In genomic region chr4:1981251-1982055, GRCh38 we compare ENCODE assay signal across 9 cellular contexts. TPM values are rescaled to one million over a fixed set of nuclear protein-coding genes. Genes with fewer than 3 reads are reported as not detected.
A peak's percentile ranks its signal among the peaks of the same experiment; 100 is the strongest.
DNase-seq lines count a peak whose midpoint lies in the region; ATAC-seq and TF ChIP-seq lines count a peak whose summit lies in the region.
"Had no signal": no experiment of that assay in that cellular context is flagged by ENCODE, and none has a peak within 500 bp of the region (broad histone marks: within the 10 kb centered on the region; RNA-seq: fewer than 3 reads in every experiment).

No MANE protein-coding gene starts in this region.

- no peak for ATAC-seq in activated naive CD4-positive, alpha-beta T cell treated with anti-CD3 and anti-CD28 coated beads, Interleukin-2, amount 50 U/mL, for 72 hours
- ATAC-seq in stimulated activated naive B cell treated with anti-CD40 and anti-IgM and Interleukin-4, amounts not matched to agents 10 μg/mL and 1 μg/mL and 100 μg/mL, for 72 hours (replicated peaks), result no peak
- ATAC-seq in HG03460 (IDR thresholded peaks at IDR 0.05; ENCODE audit: unreplicated experiment) (no peak), GM18873 (IDR thresholded peaks at IDR 0.05; ENCODE audit: low FRiP score, unreplicated experiment) (no peak)

- no peak overlapping the region for H3K4me3 ChIP-seq in OCI-LY7 (ENCODE audit: low read depth, low read length, poor library complexity, severe bottlenecking)
- H3K4me3 ChIP-seq in testis, result no peak overlapping the region

- intact Hi-C loops in OCI-LY7 (cut with micrococcal nuclease; ENCODE audit: unreplicated experiment), result no loop called here
- intact Hi-C loops in testis (cut with DNase I; ENCODE audit: low total_unique reads), result no loop called here

- H2AFZ ChIP-seq in OCI-LY7 (ENCODE audit: low read length), result no peak overlapping the region

- no peaks in the 10 kb centered on the region for H3K27me3 Mint-ChIP-seq in stimulated activated naive B cell treated with anti-CD40 and anti-IgM and Interleukin-4, amounts not matched to agents 10 μg/mL and 1 μg/mL and 100 μg/mL, for 72 hours

- WGBS in testis, 2 donors, result 82 to 83% methylated on average over 22 of the region's 22 CpGs

- no peak for TF ChIP-seq POLR2A in testis (IDR thresholded peaks at IDR 0.05)

- H3K27ac ChIP-seq in OCI-LY7 (ENCODE audit: low read depth, low read length, poor library complexity, severe bottlenecking), result no peak overlapping the region
- peak overlapping the region; percentile 46 for H3K27ac ChIP-seq in epithelial cell of prostate
- no peak overlapping the region for H3K27ac ChIP-seq in testis

- H3K36me3 ChIP-seq in OCI-LY7 (ENCODE audit: insufficient read depth, low read length) (peaks cover 97% of the 10 kb centered on the region), testis (ENCODE audit: low read depth, missing control alignments) (no peaks in the 10 kb centered on the region)

- no peaks in the 10 kb centered on the region for H4K20me1 ChIP-seq in OCI-LY7 (ENCODE audit: insufficient read depth, low read length)

- no peaks in the 10 kb centered on the region for H3K27me3 ChIP-seq in testis

- TF ChIP-seq CTCF in OCI-LY7 (conservative IDR thresholded peaks at IDR 0.05; ENCODE audit: low read length) (no peak), testis (IDR thresholded peaks at IDR 0.05) (no peak)

- no peaks in the 10 kb centered on the region for H3K4me1 Mint-ChIP-seq in stimulated activated naive B cell treated with anti-CD40 and anti-IgM and Interleukin-4, amounts not matched to agents 10 μg/mL and 1 μg/mL and 100 μg/mL, for 72 hours

- no peak overlapping the region for H3K4me3 Mint-ChIP-seq in stimulated activated naive B cell treated with anti-CD40 and anti-IgM and Interleukin-4, amounts not matched to agents 10 μg/mL and 1 μg/mL and 100 μg/mL, for 72 hours

- CTCF ChIA-PET in OCI-LY7 (lab: Charles Lee; ENCODE audit: unreplicated experiment), result no interaction called here

- H3K9me3 ChIP-seq in OCI-LY7 (ENCODE audit: low read length) (no peaks in the 10 kb centered on the region), testis (no peaks in the 10 kb centered on the region)

- H3K9me2 ChIP-seq in OCI-LY7 (ENCODE audit: insufficient read depth, low read length), result no peaks in the 10 kb centered on the region

- no peaks in the 10 kb centered on the region for H3K79me2 ChIP-seq in OCI-LY7 (ENCODE audit: insufficient read depth, low read depth, low read length)

- no peaks in the 10 kb centered on the region for H3K4me1 ChIP-seq in OCI-LY7 (ENCODE audit: insufficient read depth, low read length, poor library complexity, severe bottlenecking)
- peaks cover 7% of the 10 kb centered on the region for H3K4me1 ChIP-seq in testis

- no peak overlapping the region for H3K4me2 ChIP-seq in OCI-LY7 (ENCODE audit: low read length)

- BruUV-seq in OCI-LY7 (replicated peaks; lab: Mats Ljungman, UMichigan), result no TSS peak

- POLR2A ChIA-PET in OCI-LY7 (lab: Charles Lee), result interaction anchor here (0.5 kb wide), 1 partner anchor 92 kb away, joined by 3 read pairs; no protein-coding TSS in a partner anchor

- no peaks in the 10 kb centered on the region for H3K9me3 Mint-ChIP-seq in activated naive CD4-positive, alpha-beta T cell treated with anti-CD3 and anti-CD28 coated beads, Interleukin-2, amount 50 U/mL, for 72 hours
- H3K9me3 Mint-ChIP-seq in stimulated activated naive B cell treated with anti-CD40 and anti-IgM and Interleukin-4, amounts not matched to agents 10 μg/mL and 1 μg/mL and 100 μg/mL, for 72 hours, result no peaks in the 10 kb centered on the region

- H3K36me3 Mint-ChIP-seq in activated naive CD4-positive, alpha-beta T cell treated with anti-CD3 and anti-CD28 coated beads, Interleukin-2, amount 50 U/mL, for 72 hours, result peaks cover 7 to 20% of the 10 kb centered on the region in 2 donors
- H3K36me3 Mint-ChIP-seq in stimulated activated naive B cell treated with anti-CD40 and anti-IgM and Interleukin-4, amounts not matched to agents 10 μg/mL and 1 μg/mL and 100 μg/mL, for 72 hours, result peaks cover 47 to 51% of the 10 kb centered on the region in 2 donors

- no peak for DNase-seq in activated naive CD4-positive, alpha-beta T cell treated with anti-CD3 and anti-CD28 coated beads, Interleukin-2, amount 50 U/mL, for 72 hours (ENCODE audit: low spot score in 2 of 2)
- no peak for DNase-seq in activated naive CD4-positive, alpha-beta T cell treated with Interleukin-2 at 50 U/mL for 16 hours
- peak; percentile 16 for DNase-seq in OCI-LY7 (ENCODE audit: low spot score)
- DNase-seq in epithelial cell of prostate (ENCODE audit: low read depth, low spot score), result no peak
- no peak for DNase-seq in stimulated activated naive B cell treated with anti-CD40 and anti-IgM and Interleukin-4, amounts not matched to agents 10 μg/mL and 1 μg/mL and 100 μg/mL, for 72 hours
- no peak for DNase-seq in testis
- DNase-seq: activated naive CD4-positive, alpha-beta T cell had no signal

- H3K27ac Mint-ChIP-seq in activated naive CD4-positive, alpha-beta T cell treated with anti-CD3 and anti-CD28 coated beads, Interleukin-2, amount 50 U/mL, for 72 hours, result peak overlapping the region; percentile 68 to 78
- peak overlapping the region; percentile 88 for H3K27ac Mint-ChIP-seq in stimulated activated naive B cell treated with anti-CD40 and anti-IgM and Interleukin-4, amounts not matched to agents 10 μg/mL and 1 μg/mL and 100 μg/mL, for 72 hours

RNA-seq across cellular contexts. Expression of gene NELFA, which starts 27.3 kb away (rescaled TPM):
- 10 to 100 TPM; 44.8 to 53.8 TPM for total RNA-seq in activated naive CD4-positive, alpha-beta T cell treated with anti-CD3 and anti-CD28 coated beads, Interleukin-2, amount 50 U/mL, for 72 hours
- total RNA-seq in OCI-LY7 (2014; rRNA removed; shearing (Covaris generic)), result 43.5 and 45.5 TPM in 2 replicates
- total RNA-seq in OCI-LY7 (2022), result 45.7 and 53.4 TPM in 2 replicates
- total RNA-seq in testis, result 10 to 100 TPM; 72.5 to 77.9 TPM
- polyA plus RNA-seq in testis (ENCODE audit: insufficient read depth, low read depth, low replicate concordance), result 61.0 TPM
